Comparison of ENCODE assay signal across 30 cellular contexts in the genomic region with DNA sequence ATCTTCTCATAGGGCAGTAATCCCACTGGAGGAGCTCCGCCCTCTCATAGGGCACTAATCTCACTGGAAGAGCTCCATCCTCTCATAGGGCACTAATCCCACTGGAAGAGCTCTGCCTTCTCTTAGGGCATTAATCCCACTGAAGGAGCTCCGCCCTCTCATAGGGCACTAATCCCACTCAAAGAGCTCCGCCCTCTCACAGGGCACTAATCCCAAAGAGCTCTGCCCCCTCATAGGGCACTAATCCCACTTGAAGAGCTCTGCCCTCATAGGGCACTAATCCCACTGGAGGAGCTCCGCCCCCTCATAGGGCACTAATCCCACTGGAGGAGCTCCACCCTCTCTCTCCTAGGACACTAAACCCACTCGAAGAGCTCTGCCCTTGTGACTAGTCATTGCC. TPM values are rescaled to one million over a fixed set of nuclear protein-coding genes. Genes with fewer than 3 reads are reported as not detected.
DNase-seq lines count a peak whose midpoint lies in the region; ATAC-seq, FAIRE-seq and TF ChIP-seq lines count a peak whose summit lies in the region.
"Had no signal": no experiment of that assay in that cellular context is flagged by ENCODE, and none has a peak within 500 bp of the region (broad histone marks: within the 10 kb centered on the region; RNA-seq: fewer than 3 reads in every experiment).

No MANE protein-coding gene starts in this region.

- no peak overlapping the region for H3K4me3 Mint-ChIP-seq in activated T-cell treated with anti-CD3 and anti-CD28 coated beads, Interleukin-2, amount 50 U/mL, for 24 hours
- no peak overlapping the region for H3K4me3 Mint-ChIP-seq in astrocyte (ENCODE audit: unreplicated experiment)
- H3K4me3 Mint-ChIP-seq in stimulated activated naive B cell treated with anti-CD40 and anti-IgM and Interleukin-4, amounts not matched to agents 10 μg/mL and 1 μg/mL and 100 μg/mL, for 72 hours, result peak overlapping the region; percentile 64
- H3K4me3 Mint-ChIP-seq in activated CD4-positive, alpha-beta T cell treated with anti-CD3 and anti-CD28 coated beads, Interleukin-2, amount 10 ng/mL, durations not matched to agents 24 days and 14 days, result no peak overlapping the region
- H3K4me3 Mint-ChIP-seq: natural killer cell treated with Interleukin-12 subunit alpha and Interleukin-12 subunit beta and Interleukin-15 and Interleukin-18, amount 100 ng/mL, for 72 hours; stimulated activated naive CD8-positive, alpha-beta T cell treated with anti-CD3 and anti-CD28 coated beads, Interleukin-15, amount 100 ng/mL, for 72 hours; WTC11 had no signal

- H3K27ac ChIP-seq in HEK293 (ENCODE audit: extremely low read depth, low read depth, low read length) (no peak overlapping the region), astrocyte (ENCODE audit: low read depth, low read length) (no peak overlapping the region)
- H3K27ac ChIP-seq: esophagus muscularis mucosa, left ventricle myocardium inferior, parathyroid adenoma had no signal

- CTCF ChIA-PET in HEK293 (lab: Yijun Ruan, JAX), result interaction anchor here (1.1 to 4.2 kb wide), 2 partner anchors 11 to 31 kb away, joined by 3 to 27 read pairs; no protein-coding TSS in a partner anchor

- H3K9me3 Mint-ChIP-seq in activated T-cell treated with anti-CD3 and anti-CD28 coated beads, Interleukin-2, amount 50 U/mL, for 24 hours, result no peaks in the 10 kb centered on the region
- no peaks in the 10 kb centered on the region for H3K9me3 Mint-ChIP-seq in astrocyte (ENCODE audit: unreplicated experiment)
- H3K9me3 Mint-ChIP-seq in stimulated activated naive B cell treated with anti-CD40 and anti-IgM and Interleukin-4, amounts not matched to agents 10 μg/mL and 1 μg/mL and 100 μg/mL, for 72 hours, result no peaks in the 10 kb centered on the region
- H3K9me3 Mint-ChIP-seq in activated CD4-positive, alpha-beta T cell treated with anti-CD3 and anti-CD28 coated beads, Interleukin-2, amount 10 ng/mL, durations not matched to agents 24 days and 14 days, result no peaks in the 10 kb centered on the region
- H3K9me3 Mint-ChIP-seq: natural killer cell treated with Interleukin-12 subunit alpha and Interleukin-12 subunit beta and Interleukin-15 and Interleukin-18, amount 100 ng/mL, for 72 hours; stimulated activated naive CD8-positive, alpha-beta T cell treated with anti-CD3 and anti-CD28 coated beads, Interleukin-15, amount 100 ng/mL, for 72 hours; WTC11 had no signal

- H3K4me1 Mint-ChIP-seq in activated T-cell treated with anti-CD3 and anti-CD28 coated beads, Interleukin-2, amount 50 U/mL, for 24 hours (ENCODE audit: low read depth), result peaks cover 13% of the 10 kb centered on the region
- H3K4me1 Mint-ChIP-seq in astrocyte (ENCODE audit: low read depth, unreplicated experiment), result no peaks in the 10 kb centered on the region
- H3K4me1 Mint-ChIP-seq in stimulated activated naive B cell treated with anti-CD40 and anti-IgM and Interleukin-4, amounts not matched to agents 10 μg/mL and 1 μg/mL and 100 μg/mL, for 72 hours, result peaks cover 21 to 33% of the 10 kb centered on the region in 2 donors
- peaks cover 2% of the 10 kb centered on the region for H3K4me1 Mint-ChIP-seq in activated CD4-positive, alpha-beta T cell treated with anti-CD3 and anti-CD28 coated beads, Interleukin-2, amount 10 ng/mL, durations not matched to agents 24 days and 14 days
- H3K4me1 Mint-ChIP-seq: WTC11 had no signal

- H3K4me3 ChIP-seq in HEK293 (ENCODE audit: low read depth, low read length) (no peak overlapping the region), astrocyte (ENCODE audit: insufficient read depth, low read depth, low read length) (no peak overlapping the region)
- H3K4me3 ChIP-seq: esophagus muscularis mucosa, HAP-1, left ventricle myocardium inferior, transverse colon had no signal

- DNase-seq in activated T-cell treated with anti-CD3 and anti-CD28 coated beads, Interleukin-2, amount 50 U/mL, for 24 hours, result no peak
- DNase-seq in activated T-cell treated with anti-CD3 and anti-CD28 coated beads, Interleukin-2, amount 50 U/mL, for 1 hour, result no peak
- DNase-seq in astrocyte (ENCODE audit: low read depth), result no peak
- DNase-seq in stimulated activated naive B cell treated with anti-CD40 and anti-IgM and Interleukin-4, amounts not matched to agents 10 μg/mL and 1 μg/mL and 100 μg/mL, for 72 hours, result no peak
- DNase-seq in foreskin melanocyte, result no peak
- DNase-seq in activated CD4-positive, alpha-beta T cell treated with anti-CD3 and anti-CD28 coated beads, Interleukin-2, amount 10 ng/mL, durations not matched to agents 24 days and 14 days, result no peak
- DNase-seq: activated CD4-positive, alpha-beta T cell treated with anti-CD3 and anti-CD28 coated beads, Interleukin-2, amount 50 U/mL, for 4 hours; DMS 273 treated with DMSO at 0.1 percent for 48 hours; hypothalamus; IMR-90; left ventricle myocardium inferior; NCI-H1092 treated with DMSO at 0.1 percent for 48 hours; NCI-H1930; NCI-H2227 treated with DMSO at 0.1 percent for 48 hours; NCI-H774; right cardiac atrium; stimulated activated naive CD8-positive, alpha-beta T cell treated with anti-CD3 and anti-CD28 coated beads, Interleukin-15, amount 100 ng/mL, for 72 hours; transverse colon had no signal

- H3K9me3 ChIP-seq in HEK293 (ENCODE audit: control insufficient read depth, insufficient read depth, low read depth, low read length) (no peaks in the 10 kb centered on the region), astrocyte (ENCODE audit: insufficient read depth, low read depth, low read length) (no peaks in the 10 kb centered on the region)
- H3K9me3 ChIP-seq: esophagus muscularis mucosa, HAP-1, left ventricle myocardium inferior, transverse colon had no signal

- TF ChIP-seq CTCF in HEK293 (tag by site-specific recombination; IDR thresholded peaks at IDR 0.05) (no peak), astrocyte (IDR thresholded peaks at IDR 0.05; ENCODE audit: insufficient read depth, low read depth, low read length) (no peak)

- intact Hi-C loops in activated CD4-positive, alpha-beta T cell treated with anti-CD3 and anti-CD28 coated beads, Interleukin-2, amount 10 ng/mL, durations not matched to agents 24 days and 14 days (cut with micrococcal nuclease), result no loop called here

- H2AFZ ChIP-seq in astrocyte (ENCODE audit: low read depth, low read length), result no peak overlapping the region
- H2AFZ ChIP-seq: parathyroid adenoma had no signal

- no peaks in the 10 kb centered on the region for H3K27me3 Mint-ChIP-seq in activated T-cell treated with anti-CD3 and anti-CD28 coated beads, Interleukin-2, amount 50 U/mL, for 24 hours
- no peaks in the 10 kb centered on the region for H3K27me3 Mint-ChIP-seq in astrocyte (ENCODE audit: low read depth, unreplicated experiment)
- H3K27me3 Mint-ChIP-seq in stimulated activated naive B cell treated with anti-CD40 and anti-IgM and Interleukin-4, amounts not matched to agents 10 μg/mL and 1 μg/mL and 100 μg/mL, for 72 hours, result no peaks in the 10 kb centered on the region
- H3K27me3 Mint-ChIP-seq in activated CD4-positive, alpha-beta T cell treated with anti-CD3 and anti-CD28 coated beads, Interleukin-2, amount 10 ng/mL, durations not matched to agents 24 days and 14 days, result no peaks in the 10 kb centered on the region
- H3K27me3 Mint-ChIP-seq: natural killer cell treated with Interleukin-12 subunit alpha and Interleukin-12 subunit beta and Interleukin-15 and Interleukin-18, amount 100 ng/mL, for 72 hours; stimulated activated naive CD8-positive, alpha-beta T cell treated with anti-CD3 and anti-CD28 coated beads, Interleukin-15, amount 100 ng/mL, for 72 hours had no signal

- no peak overlapping the region for H3K9ac ChIP-seq in astrocyte (ENCODE audit: low read length)
- H3K9ac ChIP-seq: parathyroid adenoma had no signal

- H3K27ac Mint-ChIP-seq in activated T-cell treated with anti-CD3 and anti-CD28 coated beads, Interleukin-2, amount 50 U/mL, for 24 hours, result peak overlapping the region; percentile 76
- H3K27ac Mint-ChIP-seq in astrocyte (ENCODE audit: unreplicated experiment), result peak overlapping the region; percentile 62
- H3K27ac Mint-ChIP-seq in stimulated activated naive B cell treated with anti-CD40 and anti-IgM and Interleukin-4, amounts not matched to agents 10 μg/mL and 1 μg/mL and 100 μg/mL, for 72 hours, result peak overlapping the region; percentile 84
- no peak overlapping the region for H3K27ac Mint-ChIP-seq in activated CD4-positive, alpha-beta T cell treated with anti-CD3 and anti-CD28 coated beads, Interleukin-2, amount 10 ng/mL, durations not matched to agents 24 days and 14 days
- H3K27ac Mint-ChIP-seq: WTC11 had no signal

- H3K27me3 ChIP-seq in astrocyte (ENCODE audit: insufficient read depth, low read length), result no peaks in the 10 kb centered on the region
- H3K27me3 ChIP-seq: transverse colon had no signal

- FAIRE-seq in astrocyte (lab: Jason Lieb, UNC), result no peak
- FAIRE-seq: A204.1, colon, frontal cortex had no signal

- peaks cover 5% of the 10 kb centered on the region for H3K79me2 ChIP-seq in astrocyte (ENCODE audit: insufficient read depth, low read length)
- H3K79me2 ChIP-seq: parathyroid adenoma had no signal

- peaks cover 50% of the 10 kb centered on the region for H3K36me3 Mint-ChIP-seq in activated T-cell treated with anti-CD3 and anti-CD28 coated beads, Interleukin-2, amount 50 U/mL, for 24 hours (ENCODE audit: low read depth)
- H3K36me3 Mint-ChIP-seq in astrocyte (ENCODE audit: low read depth, unreplicated experiment), result peaks cover 14% of the 10 kb centered on the region
- peaks cover 26 to 27% of the 10 kb centered on the region in 2 donors for H3K36me3 Mint-ChIP-seq in stimulated activated naive B cell treated with anti-CD40 and anti-IgM and Interleukin-4, amounts not matched to agents 10 μg/mL and 1 μg/mL and 100 μg/mL, for 72 hours
- H3K36me3 Mint-ChIP-seq in activated CD4-positive, alpha-beta T cell treated with anti-CD3 and anti-CD28 coated beads, Interleukin-2, amount 10 ng/mL, durations not matched to agents 24 days and 14 days (ENCODE audit: low read depth), result peaks cover 11% of the 10 kb centered on the region
- H3K36me3 Mint-ChIP-seq: natural killer cell treated with Interleukin-12 subunit alpha and Interleukin-12 subunit beta and Interleukin-15 and Interleukin-18, amount 100 ng/mL, for 72 hours had no signal

- peaks cover 0 to 40% of the 10 kb centered on the region in 2 experiments; a peak in 2 of 3 replicates for H3K36me3 ChIP-seq in HEK293 (ENCODE audit: control insufficient read depth in 2 of 2, insufficient read depth in 1 of 2, low read length in 2 of 2)
- peaks cover 2% of the 10 kb centered on the region for H3K36me3 ChIP-seq in astrocyte (ENCODE audit: insufficient read depth, low read length)

- POLR2A ChIA-PET in HEK293 (lab: Yijun Ruan, JAX), result interaction anchor here (0.9 to 2.6 kb wide), 3 partner anchors 9 to 11 kb away, joined by 3 to 16 read pairs (median 4); a partner anchor contains a TSS

- ATAC-seq in stimulated activated naive B cell treated with anti-CD40 and anti-IgM and Interleukin-4, amounts not matched to agents 10 μg/mL and 1 μg/mL and 100 μg/mL, for 72 hours (replicated peaks), result no peak
- no peak for ATAC-seq in HG03378 (IDR thresholded peaks at IDR 0.05; ENCODE audit: unreplicated experiment)
- ATAC-seq: natural killer cell treated with Interleukin-12 subunit alpha and Interleukin-12 subunit beta and Interleukin-15 and Interleukin-18, amount 100 ng/mL, for 72 hours; right cardiac atrium; SK-N-SH treated with all-trans-retinoic acid at 6 μM for 48 hours; stimulated activated naive CD8-positive, alpha-beta T cell treated with anti-CD3 and anti-CD28 coated beads, Interleukin-15, amount 100 ng/mL, for 72 hours; WTC11 had no signal

- H3K4me2 ChIP-seq in astrocyte (ENCODE audit: low read length), result no peak overlapping the region

- H3K4me1 ChIP-seq in HEK293 (ENCODE audit: control insufficient read depth, insufficient read depth, low read length) (peaks cover 4% of the 10 kb centered on the region; the same call in 1 of the 2 replicates), astrocyte (ENCODE audit: insufficient read depth, low read length) (peaks cover 9% of the 10 kb centered on the region)

- H4K20me1 ChIP-seq in astrocyte (ENCODE audit: insufficient read depth, low read length), result peaks cover 10% of the 10 kb centered on the region

RNA-seq across cellular contexts. Expression of a gene that starts 3.4 kb away (rescaled TPM):
- total RNA-seq in astrocyte, result 28.8 and 29.3 TPM in 2 replicates
- 43.6 and 46.6 TPM in 2 replicates for total RNA-seq in activated CD4-positive, alpha-beta T cell treated with anti-CD3 and anti-CD28 coated beads, Interleukin-2, amount 10 ng/mL, durations not matched to agents 24 days and 14 days

RNA-seq across cellular contexts. Expression of a gene that starts 11.9 kb away (rescaled TPM):
- total RNA-seq in astrocyte, result 81.0 and 90.9 TPM in 2 replicates
- 64.3 and 66.3 TPM in 2 replicates for total RNA-seq in activated CD4-positive, alpha-beta T cell treated with anti-CD3 and anti-CD28 coated beads, Interleukin-2, amount 10 ng/mL, durations not matched to agents 24 days and 14 days

RNA-seq across cellular contexts. Expression of a gene that starts 14.1 kb away (rescaled TPM):
- total RNA-seq in astrocyte, result not detected in 2 replicates
- total RNA-seq in activated CD4-positive, alpha-beta T cell treated with anti-CD3 and anti-CD28 coated beads, Interleukin-2, amount 10 ng/mL, durations not matched to agents 24 days and 14 days, result not detected in 2 replicates
- total RNA-seq: esophagus muscularis mucosa; frontal cortex; IMR-90; left ventricle myocardium inferior; natural killer cell treated with Interleukin-12 subunit alpha and Interleukin-12 subunit beta and Interleukin-15 and Interleukin-18, amount 100 ng/mL, for 72 hours; OCI-LY7; right cardiac atrium had no signal

RNA-seq across cellular contexts. Expression of a gene that starts 17.8 kb away (rescaled TPM):
- 6.9 and 7.9 TPM in 2 replicates for total RNA-seq in astrocyte
- 9.3 and 9.4 TPM in 2 replicates for total RNA-seq in activated CD4-positive, alpha-beta T cell treated with anti-CD3 and anti-CD28 coated beads, Interleukin-2, amount 10 ng/mL, durations not matched to agents 24 days and 14 days

RNA-seq across cellular contexts. Expression of a gene that starts 24.5 kb away (rescaled TPM):
- 0.77 and 1.1 TPM in 2 replicates for total RNA-seq in astrocyte
- not detected in 2 replicates for total RNA-seq in activated CD4-positive, alpha-beta T cell treated with anti-CD3 and anti-CD28 coated beads, Interleukin-2, amount 10 ng/mL, durations not matched to agents 24 days and 14 days
- total RNA-seq: IMR-90; left ventricle myocardium inferior; natural killer cell treated with Interleukin-12 subunit alpha and Interleukin-12 subunit beta and Interleukin-15 and Interleukin-18, amount 100 ng/mL, for 72 hours; OCI-LY7; right cardiac atrium had no signal

Comparison
In these comparisons a context has a peak if more than half of its experiments do, and no peak if none do; other contexts are left out.
1. H3K4me3 Mint-ChIP-seq: peak in stimulated activated naive B cell treated with anti-CD40 and anti-IgM and Interleukin-4, amounts not matched to agents 10 μg/mL and 1 μg/mL and 100 μg/mL, for 72 hours (2 of 2); none in activated T-cell treated with anti-CD3 and anti-CD28 coated beads, Interleukin-2, amount 50 U/mL, for 24 hours (single experiment), astrocyte (single experiment) and activated CD4-positive, alpha-beta T cell treated with anti-CD3 and anti-CD28 coated beads, Interleukin-2, amount 10 ng/mL, durations not matched to agents 24 days and 14 days (single experiment).